18 cellular contexts compared by ENCODE assay signal in genomic region chr2:45300026-45300750, GRCh38.
DNase-seq lines count a peak whose midpoint lies in the region; ATAC-seq, FAIRE-seq and TF ChIP-seq lines count a peak whose summit lies in the region.
"Had no signal": no experiment of that assay in that cellular context is flagged by ENCODE, and none has a peak within 500 bp of the region (broad histone marks: within the 10 kb centered on the region; RNA-seq: fewer than 3 reads in every experiment).

No MANE protein-coding gene starts in this region.

- TF ChIP-seq CTCF in pancreas (IDR thresholded peaks at IDR 0.05): no peak
- TF ChIP-seq CTCF in testis (IDR thresholded peaks at IDR 0.05): no peak

- H3K36me3 ChIP-seq in pancreas (no peaks in the 10 kb centered on the region), testis (ENCODE audit: low read depth, missing control alignments) (no peaks in the 10 kb centered on the region)
- H3K36me3 ChIP-seq: upper lobe of left lung had no signal

- no peak for TF ChIP-seq POLR2A in testis (IDR thresholded peaks at IDR 0.05)

- H3K9me3 ChIP-seq in pancreas: no peaks in the 10 kb centered on the region
- no peaks in the 10 kb centered on the region for H3K9me3 ChIP-seq in testis
- H3K9me3 ChIP-seq: upper lobe of left lung had no signal

- no peak for FAIRE-seq in pancreas (lab: Jason Lieb, UNC)
- FAIRE-seq: K562 had no signal

- no peaks in the 10 kb centered on the region for H3K4me1 ChIP-seq in pancreas
- no peaks in the 10 kb centered on the region for H3K4me1 ChIP-seq in testis

- in situ Hi-C loops in G401 (cut with HindIII; ENCODE audit: low sequenced_read_pairs): no loop called here

- H3K4me3 ChIP-seq in pancreas (no peak overlapping the region), testis (no peak overlapping the region)
- H3K4me3 ChIP-seq: GM23248, K562, upper lobe of left lung had no signal

- H3K27me3 ChIP-seq in pancreas (no peaks in the 10 kb centered on the region), testis (no peaks in the 10 kb centered on the region)
- H3K27me3 ChIP-seq: upper lobe of left lung had no signal

- peak; percentile 4 for DNase-seq in G401 (ENCODE audit: low spot score)
- DNase-seq in NCI-H2081 treated with DMSO at 0.1 percent for 48 hours (lab: John Stamatoyannopoulos, UW): peak; percentile 95
- DNase-seq in SHP77 (lab: John Stamatoyannopoulos, UW): peak; percentile 80 to 85
- DNase-seq in pancreas: peak in 2 of 6 donors; percentile 13 to 44
- no peak for DNase-seq in central memory CD4-positive, alpha-beta T cell
- DNase-seq in testis: no peak
- DNase-seq in NCI-H1436 treated with DMSO at 0.1 percent for 48 hours (lab: John Stamatoyannopoulos, UW): no peak
- DNase-seq: activated CD4-positive, CD25-positive, alpha-beta regulatory T cell treated with anti-CD3 and anti-CD28 coated beads, Interleukin-2, amount 50 U/mL, for 72 hours; C1 segment of cervical spinal cord; glutamatergic neuron; GM23248; naive B cell; NCI-H226; stimulated activated CD4-positive, alpha-beta T cell treated with anti-CD3 and anti-CD28 coated beads, Interleukin-1b, Interleukin-23, amount 100 ng/mL, for 48 hours; T-cell; upper lobe of left lung had no signal

- no peak overlapping the region for H3K27ac ChIP-seq in pancreas
- no peak overlapping the region for H3K27ac ChIP-seq in testis
- H3K27ac ChIP-seq: GM23248, upper lobe of left lung had no signal

- intact Hi-C loops in pancreas (cut with DNase I) (no loop called here), testis (cut with DNase I; ENCODE audit: low total_unique reads) (no loop called here)

- WGBS in pancreas, 2 donors: 53 to 60% methylated on average over 4 of the region's 4 CpGs
- 87 to 100% methylated on average over 1 to 4 of the region's 4 CpGs for WGBS in testis, 2 donors

- ATAC-seq in pancreas (peak; percentile 56 to 83 (median 79)), HG03045 (IDR thresholded peaks at IDR 0.05; ENCODE audit: unreplicated experiment) (no peak)
- ATAC-seq: K562, T-cell had no signal

Comparison
In these comparisons a context has a peak if more than half of its experiments do, and no peak if none do; other contexts are left out.
1. DNase-seq: peak in G401 (single experiment), NCI-H2081 treated with DMSO at 0.1 percent for 48 hours (single experiment) and SHP77 (2 of 2); none in central memory CD4-positive, alpha-beta T cell (single experiment), testis (single experiment) and NCI-H1436 treated with DMSO at 0.1 percent for 48 hours (single experiment).